ENCODE assay signal across 1 cellular context in genomic region chr9:136950656-136951030, GRCh38.
TF ChIP-seq lines count a peak whose summit lies in the region.

No MANE protein-coding gene starts in this region.

TF ChIP-seq in endothelial cell of umbilical vein, 7 proteins besides CTCF, POLR2A, EP300 and RAD21:
- TF ChIP-seq POLR2AphosphoS5 (IDR thresholded peaks at IDR 0.05; ENCODE audit: insufficient read depth, low read depth, low read length) (no peak), GATA2 (IDR thresholded peaks at IDR 0.05; ENCODE audit: insufficient read depth, insufficient read length, low read depth, low read length) (no peak), MYC (IDR thresholded peaks at IDR 0.05; ENCODE audit: low read depth, low read length) (no peak), JUN (IDR thresholded peaks at IDR 0.05; ENCODE audit: borderline replicate concordance, insufficient read depth, insufficient read length, low read depth) (no peak), EZH2 (IDR thresholded peaks at IDR 0.05; ENCODE audit: borderline replicate concordance, low read depth, low read length, severe bottlenecking) (no peak), FOS (IDR thresholded peaks at IDR 0.05; ENCODE audit: borderline replicate concordance, insufficient read depth, low read length) (no peak)
- TF ChIP-seq, protein P1, sequence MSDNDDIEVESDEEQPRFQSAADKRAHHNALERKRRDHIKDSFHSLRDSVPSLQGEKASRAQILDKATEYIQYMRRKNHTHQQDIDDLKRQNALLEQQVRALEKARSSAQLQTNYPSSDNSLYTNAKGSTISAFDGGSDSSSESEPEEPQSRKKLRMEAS (IDR thresholded peaks at IDR 0.05; ENCODE audit: insufficient read depth, insufficient read length): no peak
